1 cellular context compared by ENCODE assay signal in genomic region chr10:128150551-128150950, GRCh38.
TF ChIP-seq lines count a peak whose summit lies in the region.

No MANE protein-coding gene starts in this region.

TF ChIP-seq in GM12878, 131 proteins besides CTCF, POLR2A, EP300 and RAD21 (continued from another document):
- no peak for TF ChIP-seq ZBTB40 (IDR thresholded peaks at IDR 0.05; ENCODE audit: borderline replicate concordance)
- TF ChIP-seq HCFC1 (IDR thresholded peaks at IDR 0.05; ENCODE audit: low read length): no peak
